Comparison of ENCODE assay signal across 1 cellular context in genomic region chr1:65538664-65539063, GRCh38.
TF ChIP-seq lines count a peak whose summit lies in the region.

No MANE protein-coding gene starts in this region.

TF ChIP-seq in K562, 482 proteins besides CTCF, POLR2A, EP300 and RAD21 (continued from another document and continues in another):
- no peak for TF ChIP-seq ZBTB8A (IDR thresholded peaks at IDR 0.05; ENCODE audit: partially characterized antibody)
- TF ChIP-seq CBFA2T2 (conservative IDR thresholded peaks at IDR 0.05) = peak; percentile 84
- no peak for TF ChIP-seq ATF1 (CRISPR knock-in tag; IDR thresholded peaks at IDR 0.05)
- TF ChIP-seq ATF1 (tag; IDR thresholded peaks at IDR 0.05) = no peak
- no peak for TF ChIP-seq USF1 (CRISPR knock-in tag; IDR thresholded peaks at IDR 0.05)
- TF ChIP-seq ZNF431 (CRISPR knock-in tag; IDR thresholded peaks at IDR 0.05) = no peak
- TF ChIP-seq SIX5 (IDR thresholded peaks at IDR 0.05; ENCODE audit: borderline replicate concordance in 1 of 2, insufficient read depth in 1 of 2, low read depth in 1 of 2, low read length in 2 of 2) = no peak
- no peak for TF ChIP-seq NFXL1 (CRISPR knock-in tag; IDR thresholded peaks at IDR 0.05)
- TF ChIP-seq HDGF (IDR thresholded peaks at IDR 0.05) = peak; percentile 28; the same call in 1 of the 2 replicates
- TF ChIP-seq KAT8 (IDR thresholded peaks at IDR 0.05; ENCODE audit: low read depth) = no peak
- no peak for TF ChIP-seq RREB1 (CRISPR knock-in tag; IDR thresholded peaks at IDR 0.05)
- no peak for TF ChIP-seq ZNF165 (CRISPR knock-in tag; IDR thresholded peaks at IDR 0.05; ENCODE audit: borderline replicate concordance)
- TF ChIP-seq ZBTB1 (CRISPR knock-in tag; IDR thresholded peaks at IDR 0.05; ENCODE audit: borderline replicate concordance, low read depth) = no peak
- no peak for TF ChIP-seq TARDBP (IDR thresholded peaks at IDR 0.05)
- TF ChIP-seq PPARD (CRISPR knock-in tag; IDR thresholded peaks at IDR 0.05) = no peak
- no peak for TF ChIP-seq ZBTB49 (CRISPR knock-in tag; IDR thresholded peaks at IDR 0.05; ENCODE audit: borderline replicate concordance)
- TF ChIP-seq HDAC8 (tag; IDR thresholded peaks at IDR 0.05) = no peak
- peak; percentile 85 for TF ChIP-seq SMARCC2 (IDR thresholded peaks at IDR 0.05; ENCODE audit: low read depth)
- TF ChIP-seq MAFK (IDR thresholded peaks at IDR 0.05; ENCODE audit: low read length) = no peak
- no peak for TF ChIP-seq ZNF668 (CRISPR knock-in tag; IDR thresholded peaks at IDR 0.05)
- no peak for TF ChIP-seq BRCA1 (IDR thresholded peaks at IDR 0.05)
- TF ChIP-seq BRCA1 (CRISPR knock-in tag; IDR thresholded peaks at IDR 0.05) = no peak
- no peak for TF ChIP-seq RBM25 (IDR thresholded peaks at IDR 0.05; ENCODE audit: low read depth, low read length, severe bottlenecking)
- no peak for TF ChIP-seq ZNF23 (CRISPR knock-in tag; IDR thresholded peaks at IDR 0.05)
- no peak for TF ChIP-seq ESRRB (CRISPR knock-in tag; IDR thresholded peaks at IDR 0.05; ENCODE audit: borderline replicate concordance)
- no peak for TF ChIP-seq HSF4 (CRISPR knock-in tag; IDR thresholded peaks at IDR 0.05; ENCODE audit: borderline replicate concordance)
- TF ChIP-seq ILF3 (IDR thresholded peaks at IDR 0.05; ENCODE audit: borderline replicate concordance) = no peak
- peak; percentile 44; the same call in 1 of the 2 replicates for TF ChIP-seq EHMT2 (IDR thresholded peaks at IDR 0.05)
- TF ChIP-seq ZBTB26 (CRISPR knock-in tag; IDR thresholded peaks at IDR 0.05) = no peak
- TF ChIP-seq HMG20B (CRISPR knock-in tag; IDR thresholded peaks at IDR 0.05) = no peak
- no peak for TF ChIP-seq KLF10 (CRISPR knock-in tag; IDR thresholded peaks at IDR 0.05)
- TF ChIP-seq XRCC3 (IDR thresholded peaks at IDR 0.05) = no peak
- no peak for TF ChIP-seq NFYB (IDR thresholded peaks at IDR 0.05; ENCODE audit: extremely low read depth, insufficient read length)
- 0 out of 4 replicates have a peak, but pooled peaks of 1 of the 2 experiments have one; percentile 22 for TF ChIP-seq MNT (conservative IDR thresholded peaks at IDR 0.05)
- peak; percentile 42; the same call in 1 of the 2 replicates for TF ChIP-seq ZNF589 (CRISPR knock-in tag; IDR thresholded peaks at IDR 0.05; ENCODE audit: low read depth)
- TF ChIP-seq ESRRA (IDR thresholded peaks at IDR 0.05; ENCODE audit: borderline replicate concordance, low read depth) = no peak
- no peak for TF ChIP-seq ZNF217 (CRISPR knock-in tag; IDR thresholded peaks at IDR 0.05)
- TF ChIP-seq ETV5 (CRISPR knock-in tag; IDR thresholded peaks at IDR 0.05; ENCODE audit: low read depth) = no peak
- no peak for TF ChIP-seq REST (CRISPR knock-in tag; IDR thresholded peaks at IDR 0.05; ENCODE audit: low read depth)
- no peak for TF ChIP-seq GATA2 (CRISPR knock-in tag; IDR thresholded peaks at IDR 0.05)
- TF ChIP-seq ZKSCAN1 (IDR thresholded peaks at IDR 0.05; ENCODE audit: low read depth, low read length) = no peak
- peak; percentile 94 for TF ChIP-seq CBFA2T3 (IDR thresholded peaks at IDR 0.05)
- no peak for TF ChIP-seq VEZF1 (CRISPR knock-in tag; IDR thresholded peaks at IDR 0.05)
- TF ChIP-seq SRSF1 (IDR thresholded peaks at IDR 0.05; ENCODE audit: low read depth, low read length) = no peak
- TF ChIP-seq JUND (IDR thresholded peaks at IDR 0.05; ENCODE audit: borderline replicate concordance, low read depth, low read length) = peak; percentile 42; the same call in 1 of the 2 replicates
- no peak; the same call in 2 of the 3 replicates for TF ChIP-seq JUND (tag; IDR thresholded peaks at IDR 0.05; ENCODE audit: borderline replicate concordance, low read depth, low read length)
- TF ChIP-seq NELFE (IDR thresholded peaks at IDR 0.05; ENCODE audit: insufficient read depth, insufficient read length) = no peak
- peak; percentile 68 to 85 for TF ChIP-seq TRIM24 (IDR thresholded peaks at IDR 0.05)
- no peak for TF ChIP-seq ZNF717 (CRISPR knock-in tag; IDR thresholded peaks at IDR 0.05)
- TF ChIP-seq TBP (optimal IDR thresholded peaks at IDR 0.05; ENCODE audit: low read depth, low read length) = no peak
- no peak; the same call in 1 of the 2 replicates for TF ChIP-seq ZNF507 (tag; conservative IDR thresholded peaks at IDR 0.05)
- no peak for TF ChIP-seq SLC30A9 (CRISPR knock-in tag; IDR thresholded peaks at IDR 0.05)
- no peak for TF ChIP-seq TCF7 (IDR thresholded peaks at IDR 0.05; ENCODE audit: borderline replicate concordance)
- TF ChIP-seq NFATC3 (IDR thresholded peaks at IDR 0.05) = no peak
